In the genomic region with DNA sequence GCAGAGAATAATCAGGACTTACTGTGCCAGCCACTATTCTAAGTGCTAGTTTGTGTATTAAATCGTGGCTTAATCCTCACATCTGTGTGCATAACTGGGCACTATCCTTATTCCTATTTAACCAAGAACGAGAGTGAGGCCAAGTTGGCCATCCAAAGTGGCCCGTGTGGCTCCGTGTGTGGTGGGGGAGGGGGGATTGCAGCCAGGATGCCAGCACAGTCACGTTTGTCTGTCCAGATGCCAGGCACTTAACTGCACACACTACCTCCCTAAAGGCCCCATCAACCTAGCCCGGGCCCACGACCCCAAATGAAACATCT, we compare ENCODE assay signal across 10 cellular contexts.
DNase-seq lines count a peak whose midpoint lies in the region; ATAC-seq and TF ChIP-seq lines count a peak whose summit lies in the region.
"Had no signal": no experiment of that assay in that cellular context is flagged by ENCODE, and none has a peak within 500 bp of the region (broad histone marks: within the 10 kb centered on the region; RNA-seq: fewer than 3 reads in every experiment).

No MANE protein-coding gene starts in this region.

- no peaks in the 10 kb centered on the region for H3K27me3 ChIP-seq in MG63
- H3K27me3 ChIP-seq in spleen (replicated peaks in 1 of 7), result peaks cover 0 to 96% (median 54%) of the 10 kb centered on the region in 7 donors
- peaks cover 77% of the 10 kb centered on the region for H3K27me3 ChIP-seq in trophoblast cell (ENCODE audit: insufficient read depth, low read length)

- no peak overlapping the region for H3K4me2 ChIP-seq in trophoblast cell (ENCODE audit: low read length)

- H3K23ac ChIP-seq in trophoblast cell (ENCODE audit: low read length), result no peak overlapping the region

- CTCF ChIA-PET in activated CD8-positive, alpha-beta memory T cell treated with anti-CD3 and anti-CD28 coated beads, Interleukin-2, amount 10 ng/mL, durations not matched to agents 7 days and 5 days (lab: Charles Lee), result interaction anchor here (1.0 to 8.6 kb wide), 13 partner anchors 9 to 70 kb away, joined by 3 to 138 read pairs (median 6); no protein-coding TSS in a partner anchor

- WGBS in spleen, 5 donors, result 4 to 12% (median 8%) methylated on average over 5 to 7 of the region's 7 CpGs
- WGBS in trophoblast cell (ENCODE audit: extremely low coverage, insufficient coverage, insufficient read length), result no CpG with 5 or more reads among the region's 7 CpGs

- H3K27me3 Mint-ChIP-seq in activated CD8-positive, alpha-beta memory T cell treated with anti-CD3 and anti-CD28 coated beads, Interleukin-2, amount 10 ng/mL, durations not matched to agents 7 days and 5 days, result peaks cover 71% of the 10 kb centered on the region
- peaks cover 60% of the 10 kb centered on the region for H3K27me3 Mint-ChIP-seq in activated naive CD8-positive, alpha-beta T cell treated with anti-CD3 and anti-CD28 coated beads, Interleukin-2, amount 50 U/mL, for 24 hours
- peaks cover 99% of the 10 kb centered on the region for H3K27me3 Mint-ChIP-seq in nephron progenitor cell (ENCODE audit: low read depth, poor library complexity)

- H3K27ac ChIP-seq in spleen, result no peak overlapping the region
- H3K27ac ChIP-seq in trophoblast cell (ENCODE audit: low read depth, low read length), result no peak overlapping the region
- H3K27ac ChIP-seq: vagina had no signal

- no peak overlapping the region for H3K27ac Mint-ChIP-seq in activated CD8-positive, alpha-beta memory T cell treated with anti-CD3 and anti-CD28 coated beads, Interleukin-2, amount 10 ng/mL, durations not matched to agents 7 days and 5 days
- H3K27ac Mint-ChIP-seq in activated naive CD8-positive, alpha-beta T cell treated with anti-CD3 and anti-CD28 coated beads, Interleukin-2, amount 50 U/mL, for 24 hours, result no peak overlapping the region
- no peak overlapping the region for H3K27ac Mint-ChIP-seq in nephron progenitor cell

- no peaks in the 10 kb centered on the region for H3K36me3 Mint-ChIP-seq in activated CD8-positive, alpha-beta memory T cell treated with anti-CD3 and anti-CD28 coated beads, Interleukin-2, amount 10 ng/mL, durations not matched to agents 7 days and 5 days
- no peaks in the 10 kb centered on the region for H3K36me3 Mint-ChIP-seq in activated naive CD8-positive, alpha-beta T cell treated with anti-CD3 and anti-CD28 coated beads, Interleukin-2, amount 50 U/mL, for 24 hours (ENCODE audit: low read depth)
- no peaks in the 10 kb centered on the region for H3K36me3 Mint-ChIP-seq in nephron progenitor cell (ENCODE audit: low read depth)

- no peaks in the 10 kb centered on the region for H3K36me3 ChIP-seq in MG63
- no peaks in the 10 kb centered on the region for H3K36me3 ChIP-seq in spleen
- no peaks in the 10 kb centered on the region for H3K36me3 ChIP-seq in trophoblast cell (ENCODE audit: control insufficient read depth in 1 of 2, insufficient read depth in 2 of 2, low read length in 2 of 2)
- H3K36me3 ChIP-seq: vagina had no signal

- H3K4ac ChIP-seq in trophoblast cell (ENCODE audit: low read depth, low read length), result no peak overlapping the region

- H4K8ac ChIP-seq in trophoblast cell (ENCODE audit: low read depth, low read length), result no peak overlapping the region

- peak in 1 of 11 experiments; percentile 19 for TF ChIP-seq CTCF in spleen (IDR thresholded peaks at IDR 0.05 in 8 of 11, conservative IDR thresholded peaks at IDR 0.05 in 3 of 11)
- no peak for TF ChIP-seq CTCF in nephron progenitor cell (IDR thresholded peaks at IDR 0.05)

- no peak overlapping the region for H2BK120ac ChIP-seq in trophoblast cell (ENCODE audit: insufficient read depth, low read length, poor library complexity)

- H3K14ac ChIP-seq in trophoblast cell (ENCODE audit: low read length), result no peak overlapping the region

- intact Hi-C loops in spleen (cut with DNase I; ENCODE audit: low total_unique reads), result no loop called here

- DNase-seq in activated CD8-positive, alpha-beta memory T cell treated with anti-CD3 and anti-CD28 coated beads, Interleukin-2, amount 10 ng/mL, durations not matched to agents 7 days and 5 days, result no peak
- DNase-seq in activated CD8-positive, alpha-beta memory T cell treated with anti-CD3 and anti-CD28 coated beads, Interleukin-2, amount 50 U/mL, for 48 hours, result no peak
- no peak for DNase-seq in MG63
- no peak for DNase-seq in activated naive CD8-positive, alpha-beta T cell treated with anti-CD3 and anti-CD28 coated beads, Interleukin-2, amount 50 U/mL, for 24 hours
- no peak for DNase-seq in spleen
- no peak for DNase-seq in SHP77 treated with DMSO at 0.1 percent for 48 hours (lab: John Stamatoyannopoulos, UW)
- no peak for DNase-seq in nephron progenitor cell
- DNase-seq in trophoblast cell, result no peak
- DNase-seq: kidney had no signal

- no peaks in the 10 kb centered on the region for H3K79me2 ChIP-seq in trophoblast cell (ENCODE audit: control insufficient read depth, insufficient read depth, low read length, poor library complexity)

- H2AFZ ChIP-seq in trophoblast cell (ENCODE audit: insufficient read depth, low read length, poor library complexity), result no peak overlapping the region

- H3K9ac ChIP-seq in trophoblast cell (ENCODE audit: low read length), result no peak overlapping the region

- no peak overlapping the region for H4K91ac ChIP-seq in trophoblast cell (ENCODE audit: low read depth, low read length)

- peak overlapping the region; percentile 48 for H3K4me3 ChIP-seq in MG63
- peak overlapping the region; percentile 38 to 76 (median 43) for H3K4me3 ChIP-seq in spleen
- no peak overlapping the region for H3K4me3 ChIP-seq in trophoblast cell (ENCODE audit: low read depth, low read length)

- H3K79me1 ChIP-seq in trophoblast cell (ENCODE audit: low read length), result no peaks in the 10 kb centered on the region

- no peak overlapping the region for H2AK5ac ChIP-seq in trophoblast cell (ENCODE audit: low read length)

- H3K18ac ChIP-seq in trophoblast cell (ENCODE audit: low read length), result no peak overlapping the region

- no peak overlapping the region for H2BK12ac ChIP-seq in trophoblast cell (ENCODE audit: low read length)

- ATAC-seq in activated CD8-positive, alpha-beta memory T cell treated with anti-CD3 and anti-CD28 coated beads, Interleukin-2, amount 10 ng/mL, durations not matched to agents 7 days and 5 days, result no peak
- no peak for ATAC-seq in activated naive CD8-positive, alpha-beta T cell treated with anti-CD3 and anti-CD28 coated beads, Interleukin-2, amount 50 U/mL, for 24 hours

- TF ChIP-seq POLR2A in spleen (IDR thresholded peaks at IDR 0.05), result no peak

- no peak overlapping the region for H4K12ac ChIP-seq in trophoblast cell (ENCODE audit: low read depth, low read length)

- peak overlapping the region; percentile 75 for H3K4me3 Mint-ChIP-seq in activated CD8-positive, alpha-beta memory T cell treated with anti-CD3 and anti-CD28 coated beads, Interleukin-2, amount 10 ng/mL, durations not matched to agents 7 days and 5 days
- peak overlapping the region; percentile 65 for H3K4me3 Mint-ChIP-seq in activated naive CD8-positive, alpha-beta T cell treated with anti-CD3 and anti-CD28 coated beads, Interleukin-2, amount 50 U/mL, for 24 hours
- no peak overlapping the region for H3K4me3 Mint-ChIP-seq in nephron progenitor cell

- H3K4me1 Mint-ChIP-seq in activated CD8-positive, alpha-beta memory T cell treated with anti-CD3 and anti-CD28 coated beads, Interleukin-2, amount 10 ng/mL, durations not matched to agents 7 days and 5 days, result peaks cover 17% of the 10 kb centered on the region
- H3K4me1 Mint-ChIP-seq in activated naive CD8-positive, alpha-beta T cell treated with anti-CD3 and anti-CD28 coated beads, Interleukin-2, amount 50 U/mL, for 24 hours, result peaks cover 16% of the 10 kb centered on the region
- no peaks in the 10 kb centered on the region for H3K4me1 Mint-ChIP-seq in nephron progenitor cell

- H3K4me1 ChIP-seq in spleen (peaks cover 11 to 42% (median 20%) of the 10 kb centered on the region in 6 donors), trophoblast cell (ENCODE audit: control insufficient read depth in 1 of 2, insufficient read depth in 2 of 2, low read length in 2 of 2) (no peaks in the 10 kb centered on the region)

- H3K9me3 ChIP-seq in MG63, result no peaks in the 10 kb centered on the region
- H3K9me3 ChIP-seq in spleen, result no peaks in the 10 kb centered on the region
- peaks cover 20% of the 10 kb centered on the region for H3K9me3 ChIP-seq in trophoblast cell (ENCODE audit: insufficient read depth, low read depth, low read length)
- H3K9me3 ChIP-seq: vagina had no signal

- no peak overlapping the region for H2BK5ac ChIP-seq in trophoblast cell (ENCODE audit: low read depth, low read length, poor library complexity)

- H3K9me3 Mint-ChIP-seq in activated CD8-positive, alpha-beta memory T cell treated with anti-CD3 and anti-CD28 coated beads, Interleukin-2, amount 10 ng/mL, durations not matched to agents 7 days and 5 days (ENCODE audit: low read depth), result no peaks in the 10 kb centered on the region
- H3K9me3 Mint-ChIP-seq in activated naive CD8-positive, alpha-beta T cell treated with anti-CD3 and anti-CD28 coated beads, Interleukin-2, amount 50 U/mL, for 24 hours, result no peaks in the 10 kb centered on the region
- no peaks in the 10 kb centered on the region for H3K9me3 Mint-ChIP-seq in nephron progenitor cell
